In the genomic region with DNA sequence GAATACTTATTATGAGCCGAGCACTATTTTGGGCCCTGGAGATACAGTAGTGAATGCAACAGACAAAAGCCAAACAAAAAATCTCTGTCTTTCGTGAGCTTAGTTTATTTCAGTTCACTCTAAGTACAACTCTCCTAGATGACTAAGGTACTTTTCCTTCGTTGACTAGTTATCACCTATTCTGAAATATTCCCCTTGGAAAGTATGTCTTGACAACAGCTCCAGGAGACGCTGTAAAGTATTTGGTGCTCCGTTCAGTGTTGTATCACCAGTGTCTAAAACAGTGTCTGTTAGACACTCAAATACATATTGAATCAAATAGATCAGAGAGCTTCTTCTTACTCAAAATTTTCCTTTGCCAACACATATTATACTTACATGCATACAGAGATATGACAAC, we compare ENCODE assay signal across 19 cellular contexts.
DNase-seq lines count a peak whose midpoint lies in the region; ATAC-seq, FAIRE-seq and TF ChIP-seq lines count a peak whose summit lies in the region.
"Had no signal": no experiment of that assay in that cellular context is flagged by ENCODE, and none has a peak within 500 bp of the region (broad histone marks: within the 10 kb centered on the region; RNA-seq: fewer than 3 reads in every experiment).

No MANE protein-coding gene starts in this region.

- H3K4me3 Mint-ChIP-seq in endodermal cell (no peak overlapping the region), neural progenitor cell (no peak overlapping the region)

- TF ChIP-seq RAD21 in A549 (conservative IDR thresholded peaks at IDR 0.05 in 1 of 2, IDR thresholded peaks at IDR 0.05 in 1 of 2): no peak

- ATAC-seq in A549: peak in 1 of 2 experiments; percentile 36; a peak in 2 of 6 replicates
- no peak for ATAC-seq in GM21619 (IDR thresholded peaks at IDR 0.05; ENCODE audit: unreplicated experiment)
- ATAC-seq: right lobe of liver had no signal

- 72% methylated on average over 5 of the region's 5 CpGs for WGBS in A549 (ENCODE audit: missing lambda C conversion rate)
- WGBS in endodermal cell (ENCODE audit: insufficient coverage in 1 of 2, insufficient read length in 1 of 2), 2 experiments: 88 to 93% methylated on average over 4 to 5 of the region's 5 CpGs

- H3K27me3 Mint-ChIP-seq in endodermal cell (ENCODE audit: insufficient read depth): no peaks in the 10 kb centered on the region
- no peaks in the 10 kb centered on the region for H3K27me3 Mint-ChIP-seq in neural progenitor cell (ENCODE audit: insufficient read depth, low read depth)

- H3K9me3 ChIP-seq in A549 (no peaks in the 10 kb centered on the region), endodermal cell (ENCODE audit: control insufficient read depth, low read length) (no peaks in the 10 kb centered on the region), neural progenitor cell (ENCODE audit: low read depth) (no peaks in the 10 kb centered on the region), MG63 (no peaks in the 10 kb centered on the region; the same call in 1 of the 2 replicates)
- H3K9me3 ChIP-seq: lower lobe of right lung, Peyer's patch, right lobe of liver, vagina had no signal

- no peak overlapping the region for H2AFZ ChIP-seq in neural progenitor cell (replicated peaks)

- H4K20me1 ChIP-seq in neural progenitor cell (ENCODE audit: low read depth): no peaks in the 10 kb centered on the region

- no peak for DNase-seq in A549 (ENCODE audit: low read depth in 1 of 2, low spot score in 1 of 2)
- no peak for DNase-seq in HL-60 (ENCODE audit: low read depth in 1 of 2, low spot score in 1 of 2)
- no peak for DNase-seq in endodermal cell
- no peak for DNase-seq in neural progenitor cell (ENCODE audit: low spot score)
- no peak for DNase-seq in occipital lobe (lab: John Stamatoyannopoulos, UW)
- no peak for DNase-seq in MG63
- DNase-seq in activated naive CD4-positive, alpha-beta T cell treated with Interleukin-2 at 50 U/mL for 16 hours: no peak
- DNase-seq: foreskin melanocyte, GDM1, IMR-90, lower lobe of right lung, NCI-H2107, Peyer's patch, right lobe of liver had no signal

- H3K4me1 Mint-ChIP-seq in endodermal cell: peaks cover 19% of the 10 kb centered on the region
- H3K4me1 Mint-ChIP-seq in neural progenitor cell: peaks cover 22% of the 10 kb centered on the region

- H3K27ac Mint-ChIP-seq in endodermal cell (no peak overlapping the region), neural progenitor cell (peak overlapping the region; percentile 39)
- H3K27ac Mint-ChIP-seq: activated naive CD4-positive, alpha-beta T cell treated with anti-CD3 and anti-CD28 coated beads, Interleukin-2, amount 50 U/mL, for 72 hours had no signal

- TF ChIP-seq POLR2A in A549 (IDR thresholded peaks at IDR 0.05; ENCODE audit: low read length): no peak

- peaks cover 7% of the 10 kb centered on the region; the same call in 1 of the 3 replicates for H3K4me1 ChIP-seq in A549
- no peaks in the 10 kb centered on the region for H3K4me1 ChIP-seq in endodermal cell (ENCODE audit: control insufficient read depth, insufficient read depth, low read length)
- peaks cover 18% of the 10 kb centered on the region for H3K4me1 ChIP-seq in neural progenitor cell
- H3K4me1 ChIP-seq: Peyer's patch had no signal

- CTCF ChIA-PET in A549 (lab: Yijun Ruan, JAX): no interaction called here

- H3K36me3 ChIP-seq in endodermal cell (ENCODE audit: control insufficient read depth, insufficient read depth, low read length) (no peaks in the 10 kb centered on the region), neural progenitor cell (no peaks in the 10 kb centered on the region), MG63 (no peaks in the 10 kb centered on the region)
- H3K36me3 ChIP-seq: lower lobe of right lung, Peyer's patch, right lobe of liver, vagina had no signal

- no peaks in the 10 kb centered on the region for H3K36me3 Mint-ChIP-seq in endodermal cell (ENCODE audit: low read depth)
- peaks cover 8% of the 10 kb centered on the region for H3K36me3 Mint-ChIP-seq in neural progenitor cell
- H3K36me3 Mint-ChIP-seq: activated naive CD4-positive, alpha-beta T cell treated with anti-CD3 and anti-CD28 coated beads, Interleukin-2, amount 50 U/mL, for 72 hours had no signal

- H3K79me2 ChIP-seq in neural progenitor cell (ENCODE audit: low read depth): peaks cover 39% of the 10 kb centered on the region

- H3K4me2 ChIP-seq in A549 (no peak overlapping the region), neural progenitor cell (no peak overlapping the region)

- peaks cover 24% of the 10 kb centered on the region for H3F3A ChIP-seq in neural progenitor cell (ENCODE audit: low read depth)

- FAIRE-seq in A549 (lab: Jason Lieb, UNC): peak; percentile 39
- FAIRE-seq: GM12891 had no signal

- no peak overlapping the region for H3K9ac ChIP-seq in endodermal cell (ENCODE audit: extremely low read depth, low read length, poor library complexity, severe bottlenecking)
- H3K9ac ChIP-seq in neural progenitor cell: no peak overlapping the region

- TF ChIP-seq CTCF in A549 (IDR thresholded peaks at IDR 0.05) (no peak), HL-60 (IDR thresholded peaks at IDR 0.05; ENCODE audit: insufficient read depth, low read length) (no peak), endodermal cell (conservative IDR thresholded peaks at IDR 0.05) (no peak), neural progenitor cell (IDR thresholded peaks at IDR 0.05) (no peak)

- no peak for TF ChIP-seq EP300 in A549 (IDR thresholded peaks at IDR 0.05)

- no peaks in the 10 kb centered on the region for H3K27me3 ChIP-seq in HL-60 (ENCODE audit: insufficient read depth, poor library complexity, severe bottlenecking)
- H3K27me3 ChIP-seq in endodermal cell (ENCODE audit: control insufficient read depth, insufficient read depth, low read length, poor library complexity, severe bottlenecking): no peaks in the 10 kb centered on the region
- H3K27me3 ChIP-seq in neural progenitor cell: no peaks in the 10 kb centered on the region
- H3K27me3 ChIP-seq in MG63: no peaks in the 10 kb centered on the region
- H3K27me3 ChIP-seq: Peyer's patch, right lobe of liver, vagina had no signal

- no peak overlapping the region for H3K27ac ChIP-seq in A549
- H3K27ac ChIP-seq in HL-60 (replicated peaks): peak overlapping the region; percentile 3; the same call in 1 of the 2 replicates
- H3K27ac ChIP-seq in endodermal cell (ENCODE audit: low read depth, low read length): peak overlapping the region; percentile 34
- peak overlapping the region; percentile 27 for H3K27ac ChIP-seq in neural progenitor cell
- H3K27ac ChIP-seq: lower lobe of right lung, right lobe of liver, vagina had no signal

- peaks cover 2% of the 10 kb centered on the region for H3K9me3 Mint-ChIP-seq in endodermal cell
- no peaks in the 10 kb centered on the region for H3K9me3 Mint-ChIP-seq in neural progenitor cell

- POLR2A ChIA-PET in A549 (lab: Yijun Ruan, JAX): no interaction called here

- H3K4me3 ChIP-seq in A549 (no peak overlapping the region), HL-60 (replicated peaks; ENCODE audit: insufficient read depth, low read length) (no peak overlapping the region), endodermal cell (ENCODE audit: low read length) (no peak overlapping the region), neural progenitor cell (no peak overlapping the region), MG63 (no peak overlapping the region)
- H3K4me3 ChIP-seq: coronary artery, lower lobe of right lung, Peyer's patch, right lobe of liver, vagina had no signal

TF ChIP-seq in A549, 52 proteins besides CTCF, POLR2A, EP300 and RAD21:
- no peak for TF ChIP-seq NR3C1 (IDR thresholded peaks at IDR 0.05)
- no peak for TF ChIP-seq ESRRA (IDR thresholded peaks at IDR 0.05; ENCODE audit: borderline replicate concordance, low read length)
- no peak for TF ChIP-seq RNF2 (IDR thresholded peaks at IDR 0.05; ENCODE audit: borderline replicate concordance, low read depth)
- TF ChIP-seq CHD2 (IDR thresholded peaks at IDR 0.05; ENCODE audit: low read length, partially characterized antibody): no peak

Comparison
In these comparisons a context has a peak if more than half of its experiments do, and no peak if none do; other contexts are left out.
1. H3K27ac ChIP-seq: peak in HL-60 (single experiment), endodermal cell (single experiment) and neural progenitor cell (single experiment); none in A549 (0 of 2).